9 cellular contexts compared by ENCODE assay signal in genomic region chr19:29667390-29667783, GRCh38. TPM values are rescaled to one million over a fixed set of nuclear protein-coding genes. Genes with fewer than 3 reads are reported as not detected.
DNase-seq lines count a peak whose midpoint lies in the region; ATAC-seq and TF ChIP-seq lines count a peak whose summit lies in the region.
"Had no signal": no experiment of that assay in that cellular context is flagged by ENCODE, and none has a peak within 500 bp of the region (broad histone marks: within the 10 kb centered on the region; RNA-seq: fewer than 3 reads in every experiment).

No MANE protein-coding gene starts in this region.

- no TSS peak for BruUV-seq in PC-9 (replicated peaks; lab: Mats Ljungman, UMichigan)

- no peak overlapping the region for H3K9ac ChIP-seq in endodermal cell (ENCODE audit: extremely low read depth, low read length, poor library complexity, severe bottlenecking)

- H3K4me3 ChIP-seq in PC-9 (peak overlapping the region; percentile 95; the same call in 1 of the 2 replicates), endodermal cell (ENCODE audit: low read length) (no peak overlapping the region)

- POLR2A ChIA-PET in PC-9 (lab: Charles Lee; ENCODE audit: unreplicated experiment): no interaction called here

- H3K9me2 ChIP-seq in PC-9 (ENCODE audit: insufficient read depth): no peaks in the 10 kb centered on the region

- no peaks in the 10 kb centered on the region for H3K27me3 ChIP-seq in PC-9 (ENCODE audit: insufficient read depth, low read depth)
- H3K27me3 ChIP-seq in endodermal cell (ENCODE audit: control insufficient read depth, insufficient read depth, low read length, poor library complexity, severe bottlenecking): peaks cover 22% of the 10 kb centered on the region

- H3K27ac ChIP-seq in C4-2B (peak overlapping the region; percentile 86), PC-9 (no peak overlapping the region), endodermal cell (ENCODE audit: low read depth, low read length) (no peak overlapping the region)

- H3K4me2 ChIP-seq in PC-9: peak overlapping the region; percentile 95

- H3F3A ChIP-seq in PC-9 (ENCODE audit: insufficient read depth, low read depth): peaks cover 73% of the 10 kb centered on the region

- H3K9me3 ChIP-seq in PC-9 (ENCODE audit: insufficient read depth, low read depth) (no peaks in the 10 kb centered on the region), endodermal cell (ENCODE audit: control insufficient read depth, low read length) (no peaks in the 10 kb centered on the region)

- no peak for DNase-seq in PC-9
- DNase-seq in endodermal cell: no peak
- no peak for DNase-seq in osteocyte (ENCODE audit: extremely low spot score, unreplicated experiment)
- no peak for DNase-seq in NCI-H2171 (lab: John Stamatoyannopoulos, UW)
- no peak for DNase-seq in mucosa of gallbladder (ENCODE audit: low spot score)

- H3K27ac Mint-ChIP-seq in endodermal cell: peak overlapping the region; percentile 67
- peak overlapping the region; percentile 79 for H3K27ac Mint-ChIP-seq in osteocyte (ENCODE audit: unreplicated experiment)

- H3K4me1 ChIP-seq in PC-9 (replicated peaks; ENCODE audit: insufficient read depth) (peaks cover 72% of the 10 kb centered on the region), endodermal cell (ENCODE audit: control insufficient read depth, insufficient read depth, low read length) (peaks cover 4% of the 10 kb centered on the region)

- H4K20me1 ChIP-seq in PC-9 (ENCODE audit: insufficient read depth): peaks cover 22% of the 10 kb centered on the region

- H3K36me3 ChIP-seq in PC-9 (ENCODE audit: low read depth): peaks cover 16% of the 10 kb centered on the region; the same call in 1 of the 2 replicates
- no peaks in the 10 kb centered on the region for H3K36me3 ChIP-seq in endodermal cell (ENCODE audit: control insufficient read depth, insufficient read depth, low read length)

- WGBS in endodermal cell (ENCODE audit: insufficient coverage in 1 of 2, insufficient read length in 1 of 2), 2 experiments: 83 to 95% methylated on average over 7 to 11 of the region's 11 CpGs

- H2AFZ ChIP-seq in PC-9: no peak overlapping the region

- intact Hi-C loops in PC-9 (cut with micrococcal nuclease; ENCODE audit: unreplicated experiment): no loop called here

- peaks cover 66% of the 10 kb centered on the region for H3K79me2 ChIP-seq in PC-9 (ENCODE audit: low read depth)

- H3K9me3 Mint-ChIP-seq in endodermal cell: no peaks in the 10 kb centered on the region
- no peaks in the 10 kb centered on the region for H3K9me3 Mint-ChIP-seq in osteocyte (ENCODE audit: unreplicated experiment)

- peak overlapping the region; percentile 62 for H3K4me3 Mint-ChIP-seq in endodermal cell
- H3K4me3 Mint-ChIP-seq in osteocyte (ENCODE audit: unreplicated experiment): peak overlapping the region; percentile 89

- TF ChIP-seq CTCF in C4-2B (conservative IDR thresholded peaks at IDR 0.05) (no peak), PC-9 (conservative IDR thresholded peaks at IDR 0.05) (no peak), endodermal cell (conservative IDR thresholded peaks at IDR 0.05) (no peak), osteocyte (IDR thresholded peaks at IDR 0.05) (no peak)

- peaks cover 9% of the 10 kb centered on the region for H3K4me1 Mint-ChIP-seq in endodermal cell
- peaks cover 73% of the 10 kb centered on the region for H3K4me1 Mint-ChIP-seq in osteocyte (ENCODE audit: unreplicated experiment)

- H3K36me3 Mint-ChIP-seq in endodermal cell (ENCODE audit: low read depth) (no peaks in the 10 kb centered on the region), osteocyte (ENCODE audit: unreplicated experiment) (peaks cover 21% of the 10 kb centered on the region)

- peaks cover 6% of the 10 kb centered on the region for H3K27me3 Mint-ChIP-seq in endodermal cell (ENCODE audit: insufficient read depth)
- H3K27me3 Mint-ChIP-seq in osteocyte (ENCODE audit: unreplicated experiment): no peaks in the 10 kb centered on the region

- ATAC-seq in HG02798 (IDR thresholded peaks at IDR 0.05; ENCODE audit: poor library complexity, unreplicated experiment): no peak
- no peak for ATAC-seq in GM21381 (IDR thresholded peaks at IDR 0.05; ENCODE audit: unreplicated experiment)
- ATAC-seq: left colon had no signal

- CTCF ChIA-PET in PC-9 (lab: Charles Lee): interaction anchor here (1.4 kb wide), 1 partner anchor 47 kb away, joined by 3 read pairs; no protein-coding TSS in a partner anchor

RNA-seq across cellular contexts. Expression of gene PLEKHF1, which starts 2.1 kb away (rescaled TPM):
- 16.0 and 18.0 TPM in 2 replicates for total RNA-seq in PC-9 (2021)
- 1 to 10 TPM; 2.6 to 2.8 TPM for total RNA-seq in endodermal cell
- polyA plus RNA-seq in endodermal cell (2013, experiment 1 of 2): 1.1 TPM
- polyA plus RNA-seq in endodermal cell (2013, experiment 2 of 2): 0.62 TPM
- total RNA-seq in osteocyte: 27.3 and 36.1 TPM in 2 replicates
- 15.7 TPM for total RNA-seq in mucosa of gallbladder

RNA-seq across cellular contexts. Expression of gene C19orf12, which starts 47.7 kb away (rescaled TPM):
- 14.8 and 15.4 TPM in 2 replicates for total RNA-seq in PC-9 (2021)
- 10 to 100 TPM; 18.9 to 22.9 TPM for total RNA-seq in endodermal cell
- polyA plus RNA-seq in endodermal cell (2013, experiment 1 of 2): 24.4 TPM
- polyA plus RNA-seq in endodermal cell (2013, experiment 2 of 2): 19.4 TPM
- 40.0 and 42.7 TPM in 2 replicates for total RNA-seq in osteocyte
- 22.8 TPM for total RNA-seq in mucosa of gallbladder
